Comparison of ENCODE assay signal across 21 cellular contexts in genomic region chr1:40906781-40907400, GRCh38. TPM values are rescaled to one million over a fixed set of nuclear protein-coding genes. Genes with fewer than 3 reads are reported as not detected.
A peak's percentile ranks its signal among the peaks of the same experiment; 100 is the strongest.
DNase-seq lines count a peak whose midpoint lies in the region; ATAC-seq, FAIRE-seq and TF ChIP-seq lines count a peak whose summit lies in the region.
"Had no signal": no experiment of that assay in that cellular context is flagged by ENCODE, and none has a peak within 500 bp of the region (broad histone marks: within the 10 kb centered on the region; RNA-seq: fewer than 3 reads in every experiment).

No MANE protein-coding gene starts in this region.

- in situ Hi-C loops in K562 (cut with MboI) (no loop called here), GM23248 (cut with MboI) (no loop called here)

- H3K27ac Mint-ChIP-seq in activated CD4-positive, alpha-beta T cell treated with anti-CD3 and anti-CD28 coated beads for 36 hours, result no peak overlapping the region
- H3K27ac Mint-ChIP-seq: HFFc6 had no signal

- H2AFZ ChIP-seq in K562 (ENCODE audit: low read depth, low read length) (peak overlapping the region; percentile 40), GM23248 (no peak overlapping the region)

- H3K4me3 ChIP-seq in NB4 (ENCODE audit: low read depth, low read length), result no peak overlapping the region
- no peak overlapping the region for H3K4me3 ChIP-seq in K562
- no peak overlapping the region for H3K4me3 ChIP-seq in GM23248
- H3K4me3 ChIP-seq: BLaER1 had no signal

- H3K27ac ChIP-seq in K562 (ENCODE audit: extremely low read depth, low read depth, low read length), result no peak overlapping the region
- no peak overlapping the region for H3K27ac ChIP-seq in GM23248
- H3K27ac ChIP-seq: BLaER1 had no signal

- H3K36me3 ChIP-seq in K562 (ENCODE audit: control insufficient read depth, insufficient read depth, low read length) (no peaks in the 10 kb centered on the region), GM23248 (ENCODE audit: low read depth) (no peaks in the 10 kb centered on the region)
- H3K36me3 ChIP-seq: BLaER1 had no signal

- CTCF ChIA-PET in K562 (lab: Yijun Ruan, JAX; ENCODE audit: low intra/inter-chr PET ratio), result no interaction called here
- CTCF ChIA-PET in activated CD4-positive, alpha-beta T cell treated with anti-CD3 and anti-CD28 coated beads for 36 hours (lab: Charles Lee), result no interaction called here

- H3K4me1 Mint-ChIP-seq in activated CD4-positive, alpha-beta T cell treated with anti-CD3 and anti-CD28 coated beads for 36 hours, result no peaks in the 10 kb centered on the region

- no peaks in the 10 kb centered on the region for H3K36me3 Mint-ChIP-seq in activated CD4-positive, alpha-beta T cell treated with anti-CD3 and anti-CD28 coated beads for 36 hours (ENCODE audit: low read depth)

- no TSS peak for BruUV-seq in K562 (replicated peaks; lab: Mats Ljungman, UMichigan)

- TF ChIP-seq CTCF in NB4 (IDR thresholded peaks at IDR 0.05; ENCODE audit: low read depth, low read length), result no peak
- no peak for TF ChIP-seq CTCF in K562 (IDR thresholded peaks at IDR 0.05 in 2 of 3, conservative IDR thresholded peaks at IDR 0.05 in 1 of 3; ENCODE audit: insufficient read depth in 2 of 3, low read depth in 1 of 3, low read length in 3 of 3)

- no peaks in the 10 kb centered on the region for H4K20me1 ChIP-seq in K562 (replicated peaks; ENCODE audit: control insufficient read depth, insufficient read depth, low read length)
- H4K20me1 ChIP-seq in GM23248 (ENCODE audit: insufficient read depth), result no peaks in the 10 kb centered on the region
- H4K20me1 ChIP-seq: BLaER1 had no signal

- no peak for ATAC-seq in K562
- no peak for ATAC-seq in activated CD4-positive, alpha-beta T cell treated with anti-CD3 and anti-CD28 coated beads for 36 hours

- no peak for TF ChIP-seq EP300 in K562 (IDR thresholded peaks at IDR 0.05; ENCODE audit: low read length)

- no peak overlapping the region for H3K9ac ChIP-seq in K562 (ENCODE audit: insufficient read depth in 1 of 2, low read depth in 2 of 2, low read length in 2 of 2)
- H3K9ac ChIP-seq in GM23248, result no peak overlapping the region
- H3K9ac ChIP-seq: BLaER1 had no signal

- intact Hi-C loops in K562 (cut with micrococcal nuclease), result no loop called here
- intact Hi-C loops in activated CD4-positive, alpha-beta T cell treated with anti-CD3 and anti-CD28 coated beads for 36 hours (cut with DNase I, micrococcal nuclease), result no loop called here

- POLR2A ChIA-PET in K562 (lab: Yijun Ruan, JAX), result interaction anchor here (0.5 to 1.4 kb wide), 3 partner anchors 22 to 521 kb away, joined by 3 to 4 read pairs (median 3); no protein-coding TSS in a partner anchor
- POLR2A ChIA-PET in activated CD4-positive, alpha-beta T cell treated with anti-CD3 and anti-CD28 coated beads for 36 hours (lab: Charles Lee), result no interaction called here

- H3K79me2 ChIP-seq in K562 (ENCODE audit: control insufficient read depth, insufficient read depth, low read length) (no peaks in the 10 kb centered on the region), GM23248 (ENCODE audit: insufficient read depth) (no peaks in the 10 kb centered on the region)

- TF ChIP-seq POLR2A in NB4 (IDR thresholded peaks at IDR 0.05; ENCODE audit: extremely low read depth, insufficient read length) (no peak), K562 (conservative IDR thresholded peaks at IDR 0.05) (no peak)

- no peaks in the 10 kb centered on the region for H3K9me1 ChIP-seq in K562 (ENCODE audit: control insufficient read depth, insufficient read depth, low read length)

- WGBS in K562 (ENCODE audit: insufficient coverage, low coverage, missing lambda C conversion rate), result 50% methylated on average over 3 of the region's 3 CpGs
- WGBS in GM23248 (ENCODE audit: low coverage in 1 of 2, low lambda C conversion rate in 2 of 2, missing lambda C conversion rate in 2 of 2), 2 experiments, result 74 to 77% methylated on average over 3 of the region's 3 CpGs

- H3K9me3 Mint-ChIP-seq in activated CD4-positive, alpha-beta T cell treated with anti-CD3 and anti-CD28 coated beads for 36 hours (ENCODE audit: low read depth), result no peaks in the 10 kb centered on the region
- H3K9me3 Mint-ChIP-seq: HFFc6 had no signal

- DNase-seq in SIG-M5 treated with dmso at 0.1 percent for 504 hours (lab: John Stamatoyannopoulos, UW; ENCODE audit: unreplicated experiment) (peak; percentile 55), SIG-M5 (lab: John Stamatoyannopoulos, UW) (no peak), NB4 (ENCODE audit: low read depth) (peak; percentile 10), K562 (ENCODE audit: extremely low read depth in 1 of 4, low spot score in 3 of 4) (no peak), renal cortical epithelial cell (ENCODE audit: low read depth) (peak; percentile 12), GM23248 (no peak)
- no peak for DNase-seq in stimulated activated CD4-positive, alpha-beta T cell treated with anti-CD3 and anti-CD28 coated beads, Interleukin-2, amount 100 ng/mL, for 48 hours
- DNase-seq in activated CD4-positive, alpha-beta T cell treated with anti-CD3 and anti-CD28 coated beads for 36 hours, result no peak
- DNase-seq: DMS 273 treated with DMSO at 0.1 percent for 48 hours, GF-D8, HFFc6, Kasumi-1, NCI-H146, NCI-H2081, NCI-H748 treated with DMSO at 0.1 percent for 48 hours, SHP77 treated with DMSO at 0.1 percent for 48 hours, SW 1271 had no signal

- no peak for TF ChIP-seq RAD21 in K562 (CRISPR knock-in tag; conservative IDR thresholded peaks at IDR 0.05 in 1 of 2, IDR thresholded peaks at IDR 0.05 in 1 of 2)

- H3K27me3 ChIP-seq in K562 (ENCODE audit: control insufficient read depth in 2 of 2, insufficient read depth in 2 of 2, low read length in 2 of 2), result no peaks in the 10 kb centered on the region
- H3K27me3 ChIP-seq in GM23248 (replicated peaks; ENCODE audit: insufficient read depth), result no peaks in the 10 kb centered on the region
- H3K27me3 ChIP-seq: BLaER1 had no signal

- H3K4me1 ChIP-seq in K562 (replicated peaks in 1 of 2; ENCODE audit: control insufficient read depth in 2 of 2, insufficient read depth in 2 of 2, low read length in 2 of 2) (peaks cover 0 to 3% of the 10 kb centered on the region in 2 experiments; a peak in 1 of 5 replicates), GM23248 (ENCODE audit: insufficient read depth) (peaks cover 8% of the 10 kb centered on the region)

- H3K9me3 ChIP-seq in K562 (replicated peaks; ENCODE audit: control insufficient read depth, insufficient read depth, low read depth, low read length) (no peaks in the 10 kb centered on the region), GM23248 (ENCODE audit: low read depth) (no peaks in the 10 kb centered on the region)
- H3K9me3 ChIP-seq: BLaER1 had no signal

- H3K27me3 Mint-ChIP-seq in activated CD4-positive, alpha-beta T cell treated with anti-CD3 and anti-CD28 coated beads for 36 hours, result peaks cover 2% of the 10 kb centered on the region

- H3F3A ChIP-seq in GM23248 (ENCODE audit: insufficient read depth), result 0 out of 2 replicates have a peak, but pooled peaks cover 6% of the 10 kb centered on the region

- no peaks in the 10 kb centered on the region for H3K9me2 ChIP-seq in GM23248 (ENCODE audit: insufficient read depth)

- H3K4me3 Mint-ChIP-seq in activated CD4-positive, alpha-beta T cell treated with anti-CD3 and anti-CD28 coated beads for 36 hours, result no peak overlapping the region
- H3K4me3 Mint-ChIP-seq: HFFc6 had no signal

- H3K4me2 ChIP-seq in K562 (ENCODE audit: insufficient read depth, low read length) (no peak overlapping the region), GM23248 (ENCODE audit: unreplicated experiment) (no peak overlapping the region)
- H3K4me2 ChIP-seq: BLaER1 had no signal

- no peak for FAIRE-seq in K562 (lab: Jason Lieb, UNC)
- FAIRE-seq: GM12891, GM18507, H1 had no signal

TF ChIP-seq in K562, 482 proteins besides CTCF, POLR2A, EP300 and RAD21 (continues in another document):
- TF ChIP-seq CEBPG (CRISPR knock-in tag; IDR thresholded peaks at IDR 0.05), result no peak
- peak; percentile 20 to 35; a peak in 2 of 4 replicates for TF ChIP-seq CEBPG (tag; conservative IDR thresholded peaks at IDR 0.05 in 1 of 2, IDR thresholded peaks at IDR 0.05 in 1 of 2)

RNA-seq across cellular contexts. Expression of gene CITED4, which starts 44.7 kb away (rescaled TPM):
- 0.37 TPM in 1 of 2 replicates, not detected in the other for total RNA-seq in K562 (2011; cell fraction: chromatin; rRNA removed; ENCODE audit: low replicate concordance)
- total RNA-seq in K562 (2011; cell fraction: nucleolus; rRNA removed), result 0.92 and 1.0 TPM in 2 replicates
- total RNA-seq in K562 (2011; cell fraction: nucleoplasm; rRNA removed), result 0.51 TPM in 1 of 2 replicates, not detected in the other
- total RNA-seq in K562 (2014; rRNA removed), result 0.36 and 0.69 TPM in 2 replicates
- 0.11 TPM in 1 of 2 replicates, not detected in the other for total RNA-seq in K562 (2014; rRNA removed; fragmentation: Illumina TruSeq; extraction: Trizol)
- 0.11 TPM in 1 of 2 replicates, not detected in the other for total RNA-seq in K562 (2015; rRNA removed; fragmentation: Illumina TruSeq; extraction: Trizol)
- 0.89 and 1.2 TPM in 2 replicates for total RNA-seq in K562 (2021)
- 0.07 and 0.17 TPM in 2 replicates for polyA plus RNA-seq in K562 (2011; rRNA removed)
- polyA plus RNA-seq in K562 (2011; cell fraction: cytosol; rRNA removed), result 0.04 and 1.2 TPM in 2 replicates
- polyA plus RNA-seq in K562 (2011; cell fraction: nucleus; rRNA removed), result 0.08 and 0.85 TPM in 2 replicates
- polyA plus RNA-seq in K562 (2012), result 0.51 and 1.2 TPM in 2 replicates
- 0.12 TPM in 1 of 2 replicates, not detected in the other for polyA plus RNA-seq in K562 (2014; fragmentation: Illumina TruSeq; extraction: Trizol)
- polyA plus RNA-seq in K562 (2014; fragmentation: Nextera tagmentation; extraction: Ambion mirVana), result not detected
- 0.23 and 0.48 TPM in 2 replicates for polyA plus RNA-seq in K562 (2014; rRNA removed)
- polyA minus RNA-seq in K562 (2011; rRNA and poly(A)+ RNA removed), result not detected in 2 replicates
- not detected in 2 replicates for polyA minus RNA-seq in K562 (2011; cell fraction: cytosol; rRNA and poly(A)+ RNA removed)
- polyA minus RNA-seq in K562 (2011; cell fraction: nucleus; rRNA and poly(A)+ RNA removed), result 0.44 and 0.54 TPM in 2 replicates
- 33.5 and 45.1 TPM in 2 replicates for total RNA-seq in renal cortical epithelial cell
- total RNA-seq in GM23248 (2014; rRNA removed; shearing (Covaris generic)), result not detected in 2 replicates
- polyA plus RNA-seq in GM23248 (2016; fragmentation: Nextera tagmentation; extraction: Ambion mirVana), result 0.19 TPM in 1 of 2 replicates, not detected in the other
- total RNA-seq in activated CD4-positive, alpha-beta T cell treated with anti-CD3 and anti-CD28 coated beads for 36 hours, result 1 to 10 TPM; 1.6 to 3.0 TPM

Comparison
In these comparisons a context has a peak if more than half of its experiments do, and no peak if none do; other contexts are left out.
1. DNase-seq: peak in SIG-M5 treated with dmso at 0.1 percent for 504 hours (single experiment), NB4 (single experiment) and renal cortical epithelial cell (single experiment); none in SIG-M5 (single experiment), K562 (0 of 4), stimulated activated CD4-positive, alpha-beta T cell treated with anti-CD3 and anti-CD28 coated beads, Interleukin-2, amount 100 ng/mL, for 48 hours (0 of 2), GM23248 (single experiment) and activated CD4-positive, alpha-beta T cell treated with anti-CD3 and anti-CD28 coated beads for 36 hours (single experiment).